ENCODE assay signal across 2 cellular contexts in the genomic region with DNA sequence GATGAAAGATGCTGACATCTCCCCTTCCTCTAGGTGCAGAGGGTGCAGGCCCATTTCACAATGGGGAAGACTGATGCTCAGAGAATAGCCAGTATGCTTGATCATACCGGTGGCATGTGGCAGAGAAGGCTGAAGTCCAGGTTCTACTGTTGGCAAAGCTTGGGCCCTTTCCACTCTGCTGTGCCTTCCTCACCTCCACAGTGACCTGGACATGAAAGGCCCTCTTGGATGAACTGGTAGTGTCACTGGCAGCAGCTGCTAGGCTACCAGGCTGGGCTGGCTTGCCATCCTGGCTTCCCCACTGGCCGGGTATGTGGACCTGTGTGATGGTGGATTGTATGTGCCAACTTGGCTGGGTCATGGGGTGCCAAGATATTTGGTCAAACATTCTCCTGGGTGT.
TF ChIP-seq lines count a peak whose summit lies in the region.

No MANE protein-coding gene starts in this region.

TF ChIP-seq in liver, 16 proteins besides CTCF, POLR2A, EP300 and RAD21 (continued from another document):
- TF ChIP-seq RXRA (IDR thresholded peaks at IDR 0.05) (peak; percentile 91), NR2F2 (IDR thresholded peaks at IDR 0.05) (no peak), HNF4G (IDR thresholded peaks at IDR 0.05) (peak; percentile 68), SP1 (IDR thresholded peaks at IDR 0.05) (peak; percentile 91), FOXA1 (IDR thresholded peaks at IDR 0.05) (no peak), FOXA2 (IDR thresholded peaks at IDR 0.05) (no peak), JUND (IDR thresholded peaks at IDR 0.05) (peak in 1 of 2 donors; percentile 32), EGR1 (IDR thresholded peaks at IDR 0.05; ENCODE audit: low read depth in 2 of 2) (peak in 1 of 2 donors; percentile 49)
- TF ChIP-seq, protein P1, sequence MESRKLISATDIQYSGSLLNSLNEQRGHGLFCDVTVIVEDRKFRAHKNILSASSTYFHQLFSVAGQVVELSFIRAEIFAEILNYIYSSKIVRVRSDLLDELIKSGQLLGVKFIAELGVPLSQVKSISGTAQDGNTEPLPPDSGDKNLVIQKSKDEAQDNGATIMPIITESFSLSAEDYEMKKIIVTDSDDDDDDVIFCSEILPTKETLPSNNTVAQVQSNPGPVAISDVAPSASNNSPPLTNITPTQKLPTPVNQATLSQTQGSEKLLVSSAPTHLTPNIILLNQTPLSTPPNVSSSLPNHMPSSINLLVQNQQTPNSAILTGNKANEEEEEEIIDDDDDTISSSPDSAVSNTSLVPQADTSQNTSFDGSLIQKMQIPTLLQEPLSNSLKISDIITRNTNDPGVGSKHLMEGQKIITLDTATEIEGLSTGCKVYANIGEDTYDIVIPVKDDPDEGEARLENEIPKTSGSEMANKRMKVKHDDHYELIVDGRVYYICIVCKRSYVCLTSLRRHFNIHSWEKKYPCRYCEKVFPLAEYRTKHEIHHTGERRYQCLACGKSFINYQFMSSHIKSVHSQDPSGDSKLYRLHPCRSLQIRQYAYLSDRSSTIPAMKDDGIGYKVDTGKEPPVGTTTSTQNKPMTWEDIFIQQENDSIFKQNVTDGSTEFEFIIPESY (IDR thresholded peaks at IDR 0.05) = no peak
- TF ChIP-seq, protein P2, sequence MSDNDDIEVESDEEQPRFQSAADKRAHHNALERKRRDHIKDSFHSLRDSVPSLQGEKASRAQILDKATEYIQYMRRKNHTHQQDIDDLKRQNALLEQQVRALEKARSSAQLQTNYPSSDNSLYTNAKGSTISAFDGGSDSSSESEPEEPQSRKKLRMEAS (IDR thresholded peaks at IDR 0.05) = peak; percentile 34
- TF ChIP-seq, protein P3, sequence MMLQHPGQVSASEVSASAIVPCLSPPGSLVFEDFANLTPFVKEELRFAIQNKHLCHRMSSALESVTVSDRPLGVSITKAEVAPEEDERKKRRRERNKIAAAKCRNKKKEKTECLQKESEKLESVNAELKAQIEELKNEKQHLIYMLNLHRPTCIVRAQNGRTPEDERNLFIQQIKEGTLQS (IDR thresholded peaks at IDR 0.05) = no peak

TF ChIP-seq in HepG2, 621 proteins besides CTCF, POLR2A, EP300 and RAD21 (continued from another document):
- TF ChIP-seq, protein P4, sequence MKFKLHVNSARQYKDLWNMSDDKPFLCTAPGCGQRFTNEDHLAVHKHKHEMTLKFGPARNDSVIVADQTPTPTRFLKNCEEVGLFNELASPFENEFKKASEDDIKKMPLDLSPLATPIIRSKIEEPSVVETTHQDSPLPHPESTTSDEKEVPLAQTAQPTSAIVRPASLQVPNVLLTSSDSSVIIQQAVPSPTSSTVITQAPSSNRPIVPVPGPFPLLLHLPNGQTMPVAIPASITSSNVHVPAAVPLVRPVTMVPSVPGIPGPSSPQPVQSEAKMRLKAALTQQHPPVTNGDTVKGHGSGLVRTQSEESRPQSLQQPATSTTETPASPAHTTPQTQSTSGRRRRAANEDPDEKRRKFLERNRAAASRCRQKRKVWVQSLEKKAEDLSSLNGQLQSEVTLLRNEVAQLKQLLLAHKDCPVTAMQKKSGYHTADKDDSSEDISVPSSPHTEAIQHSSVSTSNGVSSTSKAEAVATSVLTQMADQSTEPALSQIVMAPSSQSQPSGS (CRISPR knock-in tag; IDR thresholded peaks at IDR 0.05) = no peak
- TF ChIP-seq AGO1 (IDR thresholded peaks at IDR 0.05; ENCODE audit: low read depth, low read length, poor library complexity, severe bottlenecking) (no peak), CBX1 (IDR thresholded peaks at IDR 0.05; ENCODE audit: low read depth) (no peak), KDM5B (CRISPR knock-in tag; IDR thresholded peaks at IDR 0.05; ENCODE audit: borderline replicate concordance) (no peak), CREM (IDR thresholded peaks at IDR 0.05) (no peak), CREM (CRISPR knock-in tag; IDR thresholded peaks at IDR 0.05) (no peak), RXRA (CRISPR knock-in tag; IDR thresholded peaks at IDR 0.05) (no peak), ZNF879 (CRISPR knock-in tag; IDR thresholded peaks at IDR 0.05) (no peak), ETV5 (CRISPR knock-in tag; IDR thresholded peaks at IDR 0.05; ENCODE audit: borderline replicate concordance) (no peak)
TF ChIP-seq in HepG2: peak in this region for 0.
